ENCODE assay signal across 8 cellular contexts in the genomic region with DNA sequence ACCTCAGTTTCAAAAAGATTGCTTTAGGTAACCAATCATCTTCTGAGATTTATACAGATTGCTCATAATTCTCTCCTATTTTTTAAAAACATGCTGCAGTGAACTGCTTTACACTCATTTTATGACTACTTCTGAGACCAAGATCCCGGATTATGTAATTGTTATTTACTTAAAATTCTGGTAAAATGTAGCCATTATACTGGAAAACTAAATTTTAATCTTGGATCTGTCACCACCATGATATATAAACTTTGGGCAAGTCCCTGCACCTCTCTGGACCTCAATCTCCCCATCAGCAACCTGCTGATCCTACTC. TPM values are rescaled to one million over a fixed set of nuclear protein-coding genes. Genes with fewer than 3 reads are reported as not detected.
A peak's percentile ranks its signal among the peaks of the same experiment; 100 is the strongest.
DNase-seq lines count a peak whose midpoint lies in the region; ATAC-seq lines count a peak whose summit lies in the region.

No MANE protein-coding gene starts in this region.

- peak overlapping the region; percentile 74 for H3K4me3 Mint-ChIP-seq in activated CD4-positive, alpha-beta T cell treated with anti-CD3 and anti-CD28 coated beads, Interleukin-2, amount 10 ng/mL, durations not matched to agents 24 days and 14 days
- peak overlapping the region; percentile 67 for H3K4me3 Mint-ChIP-seq in activated CD8-positive, alpha-beta T cell treated with anti-CD3 and anti-CD28 coated beads, Interleukin-2, amount 10 ng/mL, durations not matched to agents 7 days and 5 days
- H3K4me3 Mint-ChIP-seq in stimulated activated naive CD8-positive, alpha-beta T cell treated with anti-CD3 and anti-CD28 coated beads, Interleukin-15, amount 100 ng/mL, for 72 hours, result peak overlapping the region; percentile 85 to 88

- CTCF ChIA-PET in activated CD8-positive, alpha-beta T cell treated with anti-CD3 and anti-CD28 coated beads, Interleukin-2, amount 10 ng/mL, durations not matched to agents 7 days and 5 days (lab: Charles Lee), result interaction anchor here (1.9 kb wide), 1 partner anchor 26 kb away, joined by 10 read pairs; no protein-coding TSS in a partner anchor

- H3K27ac Mint-ChIP-seq in activated CD4-positive, alpha-beta T cell treated with anti-CD3 and anti-CD28 coated beads, Interleukin-2, amount 10 ng/mL, durations not matched to agents 24 days and 14 days, result no peak overlapping the region
- H3K27ac Mint-ChIP-seq in activated CD8-positive, alpha-beta T cell treated with anti-CD3 and anti-CD28 coated beads, Interleukin-2, amount 10 ng/mL, durations not matched to agents 7 days and 5 days, result no peak overlapping the region
- peak overlapping the region; percentile 92 to 93 for H3K27ac Mint-ChIP-seq in stimulated activated naive CD8-positive, alpha-beta T cell treated with anti-CD3 and anti-CD28 coated beads, Interleukin-15, amount 100 ng/mL, for 72 hours

- H3K9me3 ChIP-seq in iPS-15b (ENCODE audit: control insufficient read depth, insufficient read depth, low read length), result no peaks in the 10 kb centered on the region

- peaks cover 13% of the 10 kb centered on the region for H3K4me1 Mint-ChIP-seq in activated CD4-positive, alpha-beta T cell treated with anti-CD3 and anti-CD28 coated beads, Interleukin-2, amount 10 ng/mL, durations not matched to agents 24 days and 14 days
- peaks cover 20% of the 10 kb centered on the region for H3K4me1 Mint-ChIP-seq in activated CD8-positive, alpha-beta T cell treated with anti-CD3 and anti-CD28 coated beads, Interleukin-2, amount 10 ng/mL, durations not matched to agents 7 days and 5 days (ENCODE audit: low read depth)
- H3K4me1 Mint-ChIP-seq in stimulated activated naive CD8-positive, alpha-beta T cell treated with anti-CD3 and anti-CD28 coated beads, Interleukin-15, amount 100 ng/mL, for 72 hours, result peaks cover 24% of the 10 kb centered on the region

- H3K9ac ChIP-seq in iPS-15b (ENCODE audit: low read depth, low read length), result no peak overlapping the region

- ATAC-seq in activated CD8-positive, alpha-beta T cell treated with anti-CD3 and anti-CD28 coated beads, Interleukin-2, amount 10 ng/mL, durations not matched to agents 7 days and 5 days, result no peak
- ATAC-seq in stimulated activated naive CD8-positive, alpha-beta T cell treated with anti-CD3 and anti-CD28 coated beads, Interleukin-15, amount 100 ng/mL, for 72 hours, result peak; percentile 53
- no peak for ATAC-seq in sciatic nerve

- H3K4me3 ChIP-seq in iPS-15b (ENCODE audit: low read depth, low read length), result peak overlapping the region; percentile 73

- H3K27me3 Mint-ChIP-seq in activated CD4-positive, alpha-beta T cell treated with anti-CD3 and anti-CD28 coated beads, Interleukin-2, amount 10 ng/mL, durations not matched to agents 24 days and 14 days, result no peaks in the 10 kb centered on the region
- no peaks in the 10 kb centered on the region for H3K27me3 Mint-ChIP-seq in activated CD8-positive, alpha-beta T cell treated with anti-CD3 and anti-CD28 coated beads, Interleukin-2, amount 10 ng/mL, durations not matched to agents 7 days and 5 days (ENCODE audit: low read depth)
- no peaks in the 10 kb centered on the region for H3K27me3 Mint-ChIP-seq in stimulated activated naive CD8-positive, alpha-beta T cell treated with anti-CD3 and anti-CD28 coated beads, Interleukin-15, amount 100 ng/mL, for 72 hours

- no peaks in the 10 kb centered on the region for H3K36me3 ChIP-seq in iPS-15b (ENCODE audit: control insufficient read depth, insufficient read depth, low read length)

- intact Hi-C loops in activated CD4-positive, alpha-beta T cell treated with anti-CD3 and anti-CD28 coated beads, Interleukin-2, amount 10 ng/mL, durations not matched to agents 24 days and 14 days (cut with micrococcal nuclease), result no loop called here
- intact Hi-C loops in sciatic nerve (cut with DNase I), result no loop called here

- H3K9me3 Mint-ChIP-seq in activated CD4-positive, alpha-beta T cell treated with anti-CD3 and anti-CD28 coated beads, Interleukin-2, amount 10 ng/mL, durations not matched to agents 24 days and 14 days, result no peaks in the 10 kb centered on the region
- no peaks in the 10 kb centered on the region for H3K9me3 Mint-ChIP-seq in activated CD8-positive, alpha-beta T cell treated with anti-CD3 and anti-CD28 coated beads, Interleukin-2, amount 10 ng/mL, durations not matched to agents 7 days and 5 days (ENCODE audit: insufficient read depth)
- no peaks in the 10 kb centered on the region for H3K9me3 Mint-ChIP-seq in stimulated activated naive CD8-positive, alpha-beta T cell treated with anti-CD3 and anti-CD28 coated beads, Interleukin-15, amount 100 ng/mL, for 72 hours

- DNase-seq in activated CD4-positive, alpha-beta T cell treated with anti-CD3 and anti-CD28 coated beads, Interleukin-2, amount 10 ng/mL, durations not matched to agents 24 days and 14 days, result no peak
- no peak for DNase-seq in activated CD4-positive, alpha-beta T cell treated with anti-CD3 and anti-CD28 coated beads for 48 hours
- no peak for DNase-seq in activated CD8-positive, alpha-beta T cell treated with anti-CD3 and anti-CD28 coated beads, Interleukin-2, amount 10 ng/mL, durations not matched to agents 7 days and 5 days
- no peak for DNase-seq in stimulated activated naive CD8-positive, alpha-beta T cell treated with anti-CD3 and anti-CD28 coated beads, Interleukin-15, amount 100 ng/mL, for 72 hours
- DNase-seq in NCI-H2107 treated with DMSO at 0.1 percent for 48 hours (lab: John Stamatoyannopoulos, UW; ENCODE audit: unreplicated experiment) (no peak), NCI-H1417 (lab: John Stamatoyannopoulos, UW) (no peak), sciatic nerve (ENCODE audit: low spot score) (no peak)

- no peaks in the 10 kb centered on the region for H3K36me3 Mint-ChIP-seq in activated CD4-positive, alpha-beta T cell treated with anti-CD3 and anti-CD28 coated beads, Interleukin-2, amount 10 ng/mL, durations not matched to agents 24 days and 14 days (ENCODE audit: low read depth)
- no peaks in the 10 kb centered on the region for H3K36me3 Mint-ChIP-seq in activated CD8-positive, alpha-beta T cell treated with anti-CD3 and anti-CD28 coated beads, Interleukin-2, amount 10 ng/mL, durations not matched to agents 7 days and 5 days (ENCODE audit: low read depth)

- peaks cover 10% of the 10 kb centered on the region for H3K27me3 ChIP-seq in iPS-15b (ENCODE audit: control insufficient read depth, insufficient read depth, low read length)

- H3K4me1 ChIP-seq in iPS-15b (ENCODE audit: control insufficient read depth, insufficient read depth, low read length), result peaks cover 20% of the 10 kb centered on the region

- POLR2A ChIA-PET in activated CD8-positive, alpha-beta T cell treated with anti-CD3 and anti-CD28 coated beads, Interleukin-2, amount 10 ng/mL, durations not matched to agents 7 days and 5 days (lab: Charles Lee), result no interaction called here

RNA-seq across cellular contexts. Expression of gene PROCR, which starts 0.5 kb away (rescaled TPM):
- total RNA-seq in activated CD4-positive, alpha-beta T cell treated with anti-CD3 and anti-CD28 coated beads, Interleukin-2, amount 10 ng/mL, durations not matched to agents 24 days and 14 days, result 0.24 and 0.84 TPM in 2 replicates
- total RNA-seq in activated CD8-positive, alpha-beta T cell treated with anti-CD3 and anti-CD28 coated beads, Interleukin-2, amount 10 ng/mL, durations not matched to agents 7 days and 5 days, result 1 to 10 TPM; 1.2 to 1.3 TPM
- 24.0 TPM for total RNA-seq in sciatic nerve

RNA-seq across cellular contexts. Expression of gene EDEM2, which starts 24.3 kb away (rescaled TPM):
- total RNA-seq in activated CD4-positive, alpha-beta T cell treated with anti-CD3 and anti-CD28 coated beads, Interleukin-2, amount 10 ng/mL, durations not matched to agents 24 days and 14 days, result 19.2 and 21.1 TPM in 2 replicates
- 10 to 100 TPM; 19.5 to 19.6 TPM for total RNA-seq in activated CD8-positive, alpha-beta T cell treated with anti-CD3 and anti-CD28 coated beads, Interleukin-2, amount 10 ng/mL, durations not matched to agents 7 days and 5 days
- total RNA-seq in sciatic nerve, result 15.4 TPM

RNA-seq across cellular contexts. Expression of gene MMP24, which starts 55.1 kb away (rescaled TPM):
- total RNA-seq in activated CD4-positive, alpha-beta T cell treated with anti-CD3 and anti-CD28 coated beads, Interleukin-2, amount 10 ng/mL, durations not matched to agents 24 days and 14 days, result 0.05 TPM in 1 of 2 replicates, not detected in the other
- not detected for total RNA-seq in activated CD8-positive, alpha-beta T cell treated with anti-CD3 and anti-CD28 coated beads, Interleukin-2, amount 10 ng/mL, durations not matched to agents 7 days and 5 days
- total RNA-seq in sciatic nerve, result 0.49 TPM

Comparison
In these comparisons a context has a peak if more than half of its experiments do, and no peak if none do; other contexts are left out.
1. H3K27ac Mint-ChIP-seq: peak in stimulated activated naive CD8-positive, alpha-beta T cell treated with anti-CD3 and anti-CD28 coated beads, Interleukin-15, amount 100 ng/mL, for 72 hours (2 of 2); none in activated CD4-positive, alpha-beta T cell treated with anti-CD3 and anti-CD28 coated beads, Interleukin-2, amount 10 ng/mL, durations not matched to agents 24 days and 14 days (single experiment) and activated CD8-positive, alpha-beta T cell treated with anti-CD3 and anti-CD28 coated beads, Interleukin-2, amount 10 ng/mL, durations not matched to agents 7 days and 5 days (single experiment).
2. RNA of gene PROCR, which starts 0.5 kb away (total RNA-seq): 24.0 TPM in sciatic nerve (single experiment); 1.2 to 1.3 TPM in activated CD8-positive, alpha-beta T cell treated with anti-CD3 and anti-CD28 coated beads, Interleukin-2, amount 10 ng/mL, durations not matched to agents 7 days and 5 days and 0.24 to 0.84 TPM in activated CD4-positive, alpha-beta T cell treated with anti-CD3 and anti-CD28 coated beads, Interleukin-2, amount 10 ng/mL, durations not matched to agents 24 days and 14 days; every median in the first group is over 10 times any median in the second.
3. Peak in every context shown above with its lines, with median percentiles within 50 percentile points of each other: H3K4me3 Mint-ChIP-seq.